In the genomic region with DNA sequence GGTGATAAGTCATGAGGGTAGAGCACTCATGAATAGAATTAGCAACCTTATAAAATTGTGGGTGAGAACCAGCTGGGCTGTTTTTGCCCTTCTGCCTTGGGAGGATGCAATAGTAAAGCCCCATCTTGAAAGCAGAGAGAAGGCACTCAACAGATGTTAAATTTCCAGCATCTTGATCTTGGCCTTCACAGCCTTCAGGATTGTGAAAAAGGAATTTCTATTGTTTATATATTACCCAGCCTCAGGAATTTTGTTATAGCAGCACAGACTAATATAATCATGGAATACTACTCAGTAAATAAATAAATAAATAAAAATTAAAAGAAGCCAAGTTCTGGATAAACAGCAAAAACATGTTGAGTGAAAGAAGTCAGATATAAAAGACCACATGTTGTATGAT, we compare ENCODE assay signal across 20 cellular contexts.
DNase-seq lines count a peak whose midpoint lies in the region; ATAC-seq, FAIRE-seq and TF ChIP-seq lines count a peak whose summit lies in the region.
"Had no signal": no experiment of that assay in that cellular context is flagged by ENCODE, and none has a peak within 500 bp of the region (broad histone marks: within the 10 kb centered on the region; RNA-seq: fewer than 3 reads in every experiment).

No MANE protein-coding gene starts in this region.

- no peak overlapping the region for H3K14ac ChIP-seq in mesenchymal stem cell (ENCODE audit: low read length in 2 of 2)

- no peak overlapping the region for H3K23ac ChIP-seq in mesenchymal stem cell (ENCODE audit: low read length in 2 of 2)

- no peak overlapping the region for H2BK12ac ChIP-seq in mesenchymal stem cell (ENCODE audit: low read length in 2 of 2)

- H3K36me3 ChIP-seq in mesenchymal stem cell (ENCODE audit: control insufficient read depth in 1 of 2, insufficient read depth in 2 of 2, low read depth in 1 of 2, low read length in 2 of 2): no peaks in the 10 kb centered on the region
- H3K36me3 ChIP-seq: BLaER1, HAP-1 had no signal

- TF ChIP-seq CTCF in activated CD8-positive, alpha-beta T cell treated with anti-CD3 and anti-CD28 coated beads for 36 hours (IDR thresholded peaks at IDR 0.05): no peak

- intact Hi-C loops in activated CD8-positive, alpha-beta T cell treated with anti-CD3 and anti-CD28 coated beads for 36 hours (cut with micrococcal nuclease): no loop called here

- no peaks in the 10 kb centered on the region for H3K36me3 Mint-ChIP-seq in activated CD8-positive, alpha-beta T cell treated with anti-CD3 and anti-CD28 coated beads for 36 hours (ENCODE audit: low read depth)
- H3K36me3 Mint-ChIP-seq: CD4-positive, CD25-positive, alpha-beta regulatory T cell; CD8-positive, alpha-beta T cell had no signal

- H3K4me1 Mint-ChIP-seq in activated CD8-positive, alpha-beta T cell treated with anti-CD3 and anti-CD28 coated beads for 36 hours (ENCODE audit: low read depth): no peaks in the 10 kb centered on the region
- H3K4me1 Mint-ChIP-seq: B cell; CD4-positive, CD25-positive, alpha-beta regulatory T cell had no signal

- H3K27ac ChIP-seq in mesenchymal stem cell (ENCODE audit: low read length, poor library complexity, severe bottlenecking): no peak overlapping the region
- H3K27ac ChIP-seq: BLaER1, C4-2B had no signal

- H2AK5ac ChIP-seq in mesenchymal stem cell (ENCODE audit: low read length, severe bottlenecking): peak overlapping the region; percentile 48

- H3K27me3 Mint-ChIP-seq in activated CD8-positive, alpha-beta T cell treated with anti-CD3 and anti-CD28 coated beads for 36 hours: no peaks in the 10 kb centered on the region
- H3K27me3 Mint-ChIP-seq: B cell; CD4-positive, CD25-positive, alpha-beta regulatory T cell had no signal

- H2BK120ac ChIP-seq in mesenchymal stem cell (ENCODE audit: low read depth, low read length): no peak overlapping the region

- CTCF ChIA-PET in activated CD8-positive, alpha-beta T cell treated with anti-CD3 and anti-CD28 coated beads for 36 hours (lab: Charles Lee): no interaction called here

- no peak overlapping the region for H3K18ac ChIP-seq in mesenchymal stem cell (ENCODE audit: low read depth in 1 of 2, low read length in 2 of 2)

- DNase-seq in EL (peak; percentile 1), fibroblast of peridontal ligament (ENCODE audit: extremely low read depth) (peak; percentile 54), mesenchymal stem cell (peak; percentile 22), NCI-H226 (no peak)
- no peak for DNase-seq in activated CD8-positive, alpha-beta T cell treated with anti-CD3 and anti-CD28 coated beads for 36 hours
- DNase-seq: Caco-2; CD4-positive, CD25-positive, alpha-beta regulatory T cell; CD8-positive, alpha-beta T cell; DND-41; GF-D8; GOT3 had no signal

- no peak overlapping the region for H2BK5ac ChIP-seq in mesenchymal stem cell (ENCODE audit: low read depth, low read length, poor library complexity, severe bottlenecking)

- no peak for TF ChIP-seq POLR2A in GM18505 (IDR thresholded peaks at IDR 0.05; ENCODE audit: borderline replicate concordance, extremely low read depth, insufficient read depth, insufficient read length)

- H3K27ac Mint-ChIP-seq in activated CD8-positive, alpha-beta T cell treated with anti-CD3 and anti-CD28 coated beads for 36 hours: no peak overlapping the region
- H3K27ac Mint-ChIP-seq: B cell; CD4-positive, CD25-positive, alpha-beta regulatory T cell; CD8-positive, alpha-beta T cell had no signal

- ATAC-seq in GM18505 (IDR thresholded peaks at IDR 0.05; ENCODE audit: unreplicated experiment): no peak
- no peak for ATAC-seq in HG03571 (IDR thresholded peaks at IDR 0.05; ENCODE audit: unreplicated experiment)
- no peak for ATAC-seq in activated CD8-positive, alpha-beta T cell treated with anti-CD3 and anti-CD28 coated beads for 36 hours
- ATAC-seq: CD8-positive, alpha-beta T cell had no signal

- H3K4ac ChIP-seq in mesenchymal stem cell (ENCODE audit: low read depth in 1 of 2, low read length in 2 of 2): peak overlapping the region in 1 of 2 experiments; percentile 51

- H3K9me3 ChIP-seq in mesenchymal stem cell (ENCODE audit: control insufficient read depth, low read length): no peaks in the 10 kb centered on the region
- H3K9me3 ChIP-seq: BLaER1, Caco-2, HAP-1 had no signal

- H3K9ac ChIP-seq in mesenchymal stem cell (ENCODE audit: low read length): no peak overlapping the region
- H3K9ac ChIP-seq: BLaER1 had no signal

- H3K4me3 Mint-ChIP-seq in activated CD8-positive, alpha-beta T cell treated with anti-CD3 and anti-CD28 coated beads for 36 hours: no peak overlapping the region
- H3K4me3 Mint-ChIP-seq: B cell; CD4-positive, CD25-positive, alpha-beta regulatory T cell; CD8-positive, alpha-beta T cell had no signal

- H3K79me1 ChIP-seq in mesenchymal stem cell (replicated peaks; ENCODE audit: low read length, poor library complexity, severe bottlenecking): no peaks in the 10 kb centered on the region

- POLR2A ChIA-PET in activated CD8-positive, alpha-beta T cell treated with anti-CD3 and anti-CD28 coated beads for 36 hours (lab: Charles Lee): no interaction called here

- no peak overlapping the region for H4K8ac ChIP-seq in mesenchymal stem cell (ENCODE audit: low read length)

- no peak overlapping the region for H2BK15ac ChIP-seq in mesenchymal stem cell (ENCODE audit: low read depth, poor library complexity, severe bottlenecking)

- H3K4me1 ChIP-seq in mesenchymal stem cell (ENCODE audit: control insufficient read depth, insufficient read depth, low read depth, low read length): peaks cover 3% of the 10 kb centered on the region
- H3K4me1 ChIP-seq: BLaER1, HAP-1 had no signal

- no peak overlapping the region for H4K91ac ChIP-seq in mesenchymal stem cell (ENCODE audit: low read length)

- peak; percentile 23 for FAIRE-seq in TTC549 (lab: Jason Lieb, UNC)
- FAIRE-seq: GM12891, H54 had no signal

- H3K9me3 Mint-ChIP-seq in activated CD8-positive, alpha-beta T cell treated with anti-CD3 and anti-CD28 coated beads for 36 hours: no peaks in the 10 kb centered on the region

- H3K4me2 ChIP-seq in mesenchymal stem cell (ENCODE audit: low read length, poor library complexity, severe bottlenecking): no peak overlapping the region
- H3K4me2 ChIP-seq: BLaER1 had no signal

- no peak overlapping the region for H3K4me3 ChIP-seq in mesenchymal stem cell (ENCODE audit: insufficient read depth in 1 of 2, low read depth in 1 of 2, low read length in 2 of 2)
- H3K4me3 ChIP-seq: BLaER1, HAP-1 had no signal

- H2AFZ ChIP-seq in mesenchymal stem cell (ENCODE audit: low read depth, low read length): no peak overlapping the region

- H3K27me3 ChIP-seq in mesenchymal stem cell (ENCODE audit: control insufficient read depth in 1 of 2, insufficient read depth in 1 of 2, low read length in 2 of 2): no peaks in the 10 kb centered on the region
- H3K27me3 ChIP-seq: BLaER1 had no signal

Comparison
In these comparisons a context has a peak if more than half of its experiments do, and no peak if none do; other contexts are left out.
1. DNase-seq: peak in EL (single experiment), fibroblast of peridontal ligament (single experiment) and mesenchymal stem cell (single experiment); none in activated CD8-positive, alpha-beta T cell treated with anti-CD3 and anti-CD28 coated beads for 36 hours (single experiment) and NCI-H226 (single experiment).